In genomic region chr3:4314688-4315087, GRCh38 we compare ENCODE assay signal across 12 cellular contexts. TPM values are rescaled to one million over a fixed set of nuclear protein-coding genes. Genes with fewer than 3 reads are reported as not detected.
DNase-seq lines count a peak whose midpoint lies in the region; ATAC-seq and TF ChIP-seq lines count a peak whose summit lies in the region.
"Had no signal": no experiment of that assay in that cellular context is flagged by ENCODE, and none has a peak within 500 bp of the region (broad histone marks: within the 10 kb centered on the region; RNA-seq: fewer than 3 reads in every experiment).

No MANE protein-coding gene starts in this region.

- no peak for ATAC-seq in CD8-positive, alpha-beta T cell
- no peak for ATAC-seq in HG02852 (IDR thresholded peaks at IDR 0.05; ENCODE audit: unreplicated experiment)
- no peak for ATAC-seq in sciatic nerve
- ATAC-seq: esophagus mucosa; naive thymus-derived CD8-positive, alpha-beta T cell had no signal

- H3K4me3 ChIP-seq in CD8-positive, alpha-beta T cell (ENCODE audit: low read depth, low read length) = no peak overlapping the region
- no peak overlapping the region for H3K4me3 ChIP-seq in cardiac fibroblast (replicated peaks in 1 of 2; ENCODE audit: low read depth in 2 of 2, low read length in 2 of 2)
- H3K4me3 ChIP-seq: adrenal gland had no signal

- H3K9me3 ChIP-seq in CD8-positive, alpha-beta T cell (ENCODE audit: low read length) = no peaks in the 10 kb centered on the region
- H3K9me3 ChIP-seq: adrenal gland had no signal

- peaks cover 4% of the 10 kb centered on the region for H3K9me3 Mint-ChIP-seq in CD8-positive, alpha-beta T cell
- peaks cover 10% of the 10 kb centered on the region for H3K9me3 Mint-ChIP-seq in nephron

- H3K27ac ChIP-seq in CD8-positive, alpha-beta T cell (ENCODE audit: low read depth, low read length) = no peak overlapping the region
- H3K27ac ChIP-seq: adrenal gland had no signal

- no peak for DNase-seq in CD8-positive, alpha-beta T cell
- DNase-seq in Kasumi-1 (lab: John Stamatoyannopoulos, UW) (peak; percentile 42 to 77), cardiac fibroblast (ENCODE audit: low read depth in 2 of 2) (peak; percentile 14 to 26), islet precursor cell (no peak), NCI-H526 treated with DMSO at 0.1 percent for 48 hours (lab: John Stamatoyannopoulos, UW) (no peak), sciatic nerve (ENCODE audit: low spot score) (no peak)
- DNase-seq: adrenal gland; naive thymus-derived CD8-positive, alpha-beta T cell; NCI-H1417 had no signal

- intact Hi-C loops in CD8-positive, alpha-beta T cell (cut with DNase I, micrococcal nuclease) = no loop called here
- intact Hi-C loops in sciatic nerve (cut with DNase I) = no loop called here

- H3K36me3 ChIP-seq in CD8-positive, alpha-beta T cell (ENCODE audit: insufficient read depth, low read length) = no peaks in the 10 kb centered on the region
- H3K36me3 ChIP-seq: adrenal gland had no signal

- POLR2A ChIA-PET in CD8-positive, alpha-beta T cell (lab: Charles Lee) = interaction anchor here (1.2 kb wide), 1 partner anchor 10 kb away, joined by 3 read pairs; no protein-coding TSS in a partner anchor

- H3K27me3 Mint-ChIP-seq in CD8-positive, alpha-beta T cell (ENCODE audit: low read depth) = no peaks in the 10 kb centered on the region
- no peaks in the 10 kb centered on the region for H3K27me3 Mint-ChIP-seq in nephron (ENCODE audit: low read depth)
- H3K27me3 Mint-ChIP-seq: naive thymus-derived CD8-positive, alpha-beta T cell had no signal

- peaks cover 14% of the 10 kb centered on the region for H3K4me1 Mint-ChIP-seq in CD8-positive, alpha-beta T cell (ENCODE audit: low read depth)
- peaks cover 6% of the 10 kb centered on the region for H3K4me1 Mint-ChIP-seq in nephron

- peak; percentile 27 for TF ChIP-seq CTCF in CD8-positive, alpha-beta T cell (IDR thresholded peaks at IDR 0.05)
- peak; percentile 40 for TF ChIP-seq CTCF in cardiac fibroblast (IDR thresholded peaks at IDR 0.05; ENCODE audit: low read depth, low read length)
- peak; percentile 11 to 36 (median 21) for TF ChIP-seq CTCF in nephron (IDR thresholded peaks at IDR 0.05; ENCODE audit: unreplicated experiment in 3 of 3)

- peaks cover 45% of the 10 kb centered on the region for H3K36me3 Mint-ChIP-seq in CD8-positive, alpha-beta T cell
- peaks cover 76% of the 10 kb centered on the region for H3K36me3 Mint-ChIP-seq in nephron (ENCODE audit: low read depth)

- no peak overlapping the region for H3K27ac Mint-ChIP-seq in CD8-positive, alpha-beta T cell
- peak overlapping the region in 1 of 3 experiments; percentile 60 for H3K27ac Mint-ChIP-seq in nephron

- H3K27me3 ChIP-seq in CD8-positive, alpha-beta T cell (ENCODE audit: insufficient read depth, low read length) = no peaks in the 10 kb centered on the region
- H3K27me3 ChIP-seq: adrenal gland had no signal

- H3K4me3 Mint-ChIP-seq in CD8-positive, alpha-beta T cell = no peak overlapping the region
- H3K4me3 Mint-ChIP-seq in nephron = no peak overlapping the region
- H3K4me3 Mint-ChIP-seq: naive thymus-derived CD8-positive, alpha-beta T cell had no signal

- no peaks in the 10 kb centered on the region for H3K4me1 ChIP-seq in CD8-positive, alpha-beta T cell (ENCODE audit: insufficient read depth, low read length)
- H3K4me1 ChIP-seq: adrenal gland had no signal

- CTCF ChIA-PET in CD8-positive, alpha-beta T cell (lab: Charles Lee) = interaction anchor here (0.6 kb wide), 1 partner anchor 36 kb away, joined by 7 read pairs; no protein-coding TSS in a partner anchor

RNA-seq across cellular contexts. Expression of gene SETMAR, which starts 11.5 kb away (rescaled TPM):
- total RNA-seq in CD8-positive, alpha-beta T cell = 1 to 10 TPM; 8.4 to 9.8 TPM
- total RNA-seq in sciatic nerve = 17.2 TPM

Comparison
In these comparisons a context has a peak if more than half of its experiments do, and no peak if none do; other contexts are left out.
1. DNase-seq: peak in Kasumi-1 (2 of 2) and cardiac fibroblast (2 of 2); none in CD8-positive, alpha-beta T cell (0 of 7), islet precursor cell (single experiment), NCI-H526 treated with DMSO at 0.1 percent for 48 hours (single experiment) and sciatic nerve (single experiment).
2. Peak in every context shown above with its lines, with median percentiles within 50 percentile points of each other: CTCF ChIP-seq.